ENCODE assay signal across 8 cellular contexts in genomic region chr20:37526238-37526838, GRCh38. TPM values are rescaled to one million over a fixed set of nuclear protein-coding genes. Genes with fewer than 3 reads are reported as not detected.
DNase-seq lines count a peak whose midpoint lies in the region; ATAC-seq and TF ChIP-seq lines count a peak whose summit lies in the region.

No MANE protein-coding gene starts in this region.

- no peaks in the 10 kb centered on the region for H3K9me2 ChIP-seq in PC-9 (ENCODE audit: insufficient read depth)

- BruUV-seq in PC-9 (replicated peaks; lab: Mats Ljungman, UMichigan) = no TSS peak

- CTCF ChIA-PET in activated naive CD4-positive, alpha-beta T cell treated with anti-CD3 and anti-CD28 coated beads, Interleukin-2, amount 10 ng/mL, durations not matched to agents 7 days and 5 days (lab: Charles Lee) = no interaction called here
- CTCF ChIA-PET in PC-9 (lab: Charles Lee) = interaction anchor here (0.8 kb wide), 1 partner anchor 324 kb away, joined by 3 read pairs; no protein-coding TSS in a partner anchor

- no peaks in the 10 kb centered on the region for H3K36me3 ChIP-seq in PC-9 (ENCODE audit: low read depth)
- no peaks in the 10 kb centered on the region for H3K36me3 ChIP-seq in lung (ENCODE audit: control insufficient read depth in 2 of 2, insufficient read depth in 2 of 2, low read length in 2 of 2)

- H3K4me2 ChIP-seq in PC-9 = peak overlapping the region; percentile 84

- H3F3A ChIP-seq in PC-9 (ENCODE audit: insufficient read depth, low read depth) = peaks cover 17% of the 10 kb centered on the region

- intact Hi-C loops in PC-9 (cut with micrococcal nuclease; ENCODE audit: unreplicated experiment) = loop anchor here (2.0 to 5.0 kb wide), 3 partner anchors 119 to 182 kb away; no protein-coding TSS in a partner anchor

- TF ChIP-seq CTCF in PC-9 (conservative IDR thresholded peaks at IDR 0.05) (no peak), lung (IDR thresholded peaks at IDR 0.05; ENCODE audit: control extremely low read depth, extremely low read depth) (no peak), type B pancreatic cell (conservative IDR thresholded peaks at IDR 0.05) (no peak), GM13977 (IDR thresholded peaks at IDR 0.05; ENCODE audit: extremely low read depth, insufficient read depth, missing control alignments) (no peak)

- peaks cover 36% of the 10 kb centered on the region for H4K20me1 ChIP-seq in PC-9 (ENCODE audit: insufficient read depth)

- H3K36me3 Mint-ChIP-seq in activated naive CD4-positive, alpha-beta T cell treated with anti-CD3 and anti-CD28 coated beads, Interleukin-2, amount 10 ng/mL, durations not matched to agents 7 days and 5 days = peaks cover 1% of the 10 kb centered on the region
- H3K36me3 Mint-ChIP-seq in type B pancreatic cell = peaks cover 23% of the 10 kb centered on the region

- H3K4me1 ChIP-seq in PC-9 (replicated peaks; ENCODE audit: insufficient read depth) (peaks cover 41% of the 10 kb centered on the region), lung (ENCODE audit: control insufficient read depth in 2 of 2, insufficient read depth in 2 of 2, low read length in 2 of 2) (peaks cover 26 to 27% of the 10 kb centered on the region in 2 donors)

- H3K79me2 ChIP-seq in PC-9 (ENCODE audit: low read depth) = peaks cover 65% of the 10 kb centered on the region

- no peaks in the 10 kb centered on the region for H3K9me3 Mint-ChIP-seq in activated naive CD4-positive, alpha-beta T cell treated with anti-CD3 and anti-CD28 coated beads, Interleukin-2, amount 10 ng/mL, durations not matched to agents 7 days and 5 days
- H3K9me3 Mint-ChIP-seq in type B pancreatic cell = no peaks in the 10 kb centered on the region

- H3K9me3 ChIP-seq in PC-9 (ENCODE audit: insufficient read depth, low read depth) (no peaks in the 10 kb centered on the region), lung (ENCODE audit: control insufficient read depth in 2 of 2, insufficient read depth in 1 of 2, low read length in 1 of 2) (no peaks in the 10 kb centered on the region)

- no peak for ATAC-seq in lung (ENCODE audit: insufficient read depth, low FRiP score)

- H2AFZ ChIP-seq in PC-9 = no peak overlapping the region

- H3K4me3 ChIP-seq in PC-9 (peak overlapping the region; percentile 88), lung (peak overlapping the region; percentile 98)

- peak overlapping the region; percentile 53 for H3K27ac Mint-ChIP-seq in activated naive CD4-positive, alpha-beta T cell treated with anti-CD3 and anti-CD28 coated beads, Interleukin-2, amount 10 ng/mL, durations not matched to agents 7 days and 5 days
- H3K27ac Mint-ChIP-seq in type B pancreatic cell = peak overlapping the region; percentile 100

- WGBS in lung, 2 donors = 6 to 8% methylated on average over 10 of the region's 10 CpGs

- H3K27ac ChIP-seq in PC-9 = peak overlapping the region; percentile 86
- peak overlapping the region; percentile 95 to 97 for H3K27ac ChIP-seq in lung (ENCODE audit: low read depth in 1 of 2, low read length in 1 of 2)

- peak overlapping the region; percentile 80 for H3K4me3 Mint-ChIP-seq in activated naive CD4-positive, alpha-beta T cell treated with anti-CD3 and anti-CD28 coated beads, Interleukin-2, amount 10 ng/mL, durations not matched to agents 7 days and 5 days
- H3K4me3 Mint-ChIP-seq in type B pancreatic cell = peak overlapping the region; percentile 96

- H3K4me1 Mint-ChIP-seq in activated naive CD4-positive, alpha-beta T cell treated with anti-CD3 and anti-CD28 coated beads, Interleukin-2, amount 10 ng/mL, durations not matched to agents 7 days and 5 days = peaks cover 42% of the 10 kb centered on the region
- peaks cover 46% of the 10 kb centered on the region for H3K4me1 Mint-ChIP-seq in type B pancreatic cell (ENCODE audit: unreplicated experiment)

- POLR2A ChIA-PET in PC-9 (lab: Charles Lee; ENCODE audit: unreplicated experiment) = interaction anchor here (0.6 to 0.7 kb wide), 3 partner anchors 143 to 466 kb away, joined by 4 to 12 read pairs (median 6); no protein-coding TSS in a partner anchor

- peaks cover 5% of the 10 kb centered on the region for H3K27me3 Mint-ChIP-seq in activated naive CD4-positive, alpha-beta T cell treated with anti-CD3 and anti-CD28 coated beads, Interleukin-2, amount 10 ng/mL, durations not matched to agents 7 days and 5 days
- H3K27me3 Mint-ChIP-seq in type B pancreatic cell = no peaks in the 10 kb centered on the region

- H3K27me3 ChIP-seq in PC-9 (ENCODE audit: insufficient read depth, low read depth) (no peaks in the 10 kb centered on the region), lung (ENCODE audit: control insufficient read depth, insufficient read depth) (no peaks in the 10 kb centered on the region)

- in situ Hi-C loops in GM13977 (cut with MboI; ENCODE audit: low pct_unique_long_range_greater_than_20kb, low sequenced_read_pairs, unreplicated experiment) = loop anchor here (10.0 kb wide), 1 partner anchor 122 kb away; no protein-coding TSS in a partner anchor

- no peak for DNase-seq in activated naive CD4-positive, alpha-beta T cell treated with anti-CD3 and anti-CD28 coated beads, Interleukin-2, amount 10 ng/mL, durations not matched to agents 7 days and 5 days
- no peak for DNase-seq in activated naive CD4-positive, alpha-beta T cell treated with anti-CD3 and anti-CD28 coated beads, Interleukin-2, amount 50 U/mL, for 16 hours
- DNase-seq in PC-9 (peak; percentile 67 to 72), dermis blood vessel endothelial cell (peak; percentile 91), lung (ENCODE audit: low spot score) (no peak), type B pancreatic cell (ENCODE audit: extremely low spot score, unreplicated experiment) (no peak), GM13977 (ENCODE audit: low spot score) (no peak), inferior parietal cortex (ENCODE audit: extremely low spot score) (no peak)

RNA-seq across cellular contexts. Expression of gene BLCAP, which starts 1.3 kb away (rescaled TPM):
- total RNA-seq in PC-9 (2021) (99.9 and 109 TPM in 2 replicates), dermis blood vessel endothelial cell (53.9 and 64.8 TPM in 2 replicates), lung (10 to 100 TPM; 54.2 to 81.5 TPM), type B pancreatic cell (ENCODE audit: low replicate concordance) (75.7 and 79.7 TPM in 2 replicates)
- 10 to 100 TPM; 53.3 to 56.2 TPM for polyA plus RNA-seq in lung

RNA-seq across cellular contexts. Expression of gene NNAT, which starts 5.3 kb away (rescaled TPM):
- not detected in 2 replicates for total RNA-seq in PC-9 (2021)
- 0.23 and 0.34 TPM in 2 replicates for total RNA-seq in dermis blood vessel endothelial cell
- total RNA-seq in lung = 10 to 100 TPM in 1 of 2 donors, 1 to 10 TPM in 1; 1.9 to 14.6 TPM
- polyA plus RNA-seq in lung = 10 to 100 TPM in 1 of 2 donors, under 1 TPM in 1; 0.98 to 20.6 TPM
- 19.2 and 114 TPM in 2 replicates for total RNA-seq in type B pancreatic cell (ENCODE audit: low replicate concordance)

Comparison
In these comparisons a context has a peak if more than half of its experiments do, and no peak if none do; other contexts are left out.
1. DNase-seq: peak in PC-9 (2 of 2) and dermis blood vessel endothelial cell (single experiment); none in activated naive CD4-positive, alpha-beta T cell treated with anti-CD3 and anti-CD28 coated beads, Interleukin-2, amount 10 ng/mL, durations not matched to agents 7 days and 5 days (single experiment), activated naive CD4-positive, alpha-beta T cell treated with anti-CD3 and anti-CD28 coated beads, Interleukin-2, amount 50 U/mL, for 16 hours (single experiment), lung (single experiment), type B pancreatic cell (single experiment), GM13977 (single experiment) and inferior parietal cortex (single experiment).